In the genomic region with DNA sequence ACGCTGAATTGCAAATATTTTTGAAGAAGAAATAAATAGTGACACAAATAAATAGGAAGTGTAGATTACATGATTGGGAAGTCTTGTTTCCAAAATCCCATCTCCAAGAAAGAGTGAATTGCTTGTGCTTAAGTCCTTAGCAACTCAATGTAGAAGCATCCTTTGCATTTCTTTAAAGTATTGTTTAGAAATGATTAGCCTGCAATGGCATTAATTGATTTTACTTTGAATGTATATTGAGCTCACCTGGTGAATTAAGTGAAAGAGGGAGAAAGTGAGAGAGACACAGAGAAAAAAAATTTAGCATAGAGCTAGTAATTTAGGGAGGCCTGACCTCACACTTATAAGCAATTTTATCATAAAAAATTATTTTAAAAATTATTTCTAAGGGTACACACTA, we compare ENCODE assay signal across 32 cellular contexts. TPM values are rescaled to one million over a fixed set of nuclear protein-coding genes. Genes with fewer than 3 reads are reported as not detected.
"Had no signal": no experiment of that assay in that cellular context is flagged by ENCODE, and none has a peak within 500 bp of the region (broad histone marks: within the 10 kb centered on the region; RNA-seq: fewer than 3 reads in every experiment).

No MANE protein-coding gene starts in this region.

- H3K27ac Mint-ChIP-seq: activated CD4-positive, alpha-beta T cell treated with anti-CD3 and anti-CD28 coated beads, Interleukin-2, amount 10 ng/mL, durations not matched to agents 24 days and 14 days; activated CD8-positive, alpha-beta T cell treated with anti-CD3 and anti-CD28 coated beads for 36 hours; activated naive CD8-positive, alpha-beta T cell treated with anti-CD3 and anti-CD28 coated beads for 36 hours; activated T-cell treated with anti-CD3 and anti-CD28 coated beads, Interleukin-2, amount 50 U/mL, for 72 hours; activated T-helper 17 cell treated with anti-CD3 and anti-CD28 coated beads, Interleukin-2, amount 50 U/mL, for 72 hours had no signal

- H3K27me3 ChIP-seq: brain microvascular endothelial cell, Peyer's patch had no signal

- H3K4me1 Mint-ChIP-seq: activated CD4-positive, alpha-beta T cell treated with anti-CD3 and anti-CD28 coated beads, Interleukin-2, amount 10 ng/mL, durations not matched to agents 24 days and 14 days; activated naive CD8-positive, alpha-beta T cell treated with anti-CD3 and anti-CD28 coated beads for 36 hours; activated T-helper 17 cell treated with anti-CD3 and anti-CD28 coated beads, Interleukin-2, amount 50 U/mL, for 72 hours had no signal

- H3K27me3 Mint-ChIP-seq: activated CD4-positive, alpha-beta T cell treated with anti-CD3 and anti-CD28 coated beads, Interleukin-2, amount 10 ng/mL, durations not matched to agents 24 days and 14 days; activated CD8-positive, alpha-beta T cell treated with anti-CD3 and anti-CD28 coated beads for 36 hours; activated naive CD8-positive, alpha-beta T cell treated with anti-CD3 and anti-CD28 coated beads for 36 hours; activated T-helper 17 cell treated with anti-CD3 and anti-CD28 coated beads, Interleukin-2, amount 50 U/mL, for 72 hours had no signal

- DNase-seq: activated CD4-positive, alpha-beta T cell treated with anti-CD3 and anti-CD28 coated beads, Interleukin-2, amount 10 ng/mL, durations not matched to agents 24 days and 14 days; activated CD4-positive, alpha-beta T cell treated with anti-CD3 and anti-CD28 coated beads, Interleukin-2, amount 50 U/mL, for 4 hours; activated CD8-positive, alpha-beta T cell treated with anti-CD3 and anti-CD28 coated beads for 36 hours; activated effector memory CD4-positive, alpha-beta T cell treated with anti-CD3 and anti-CD28 coated beads, Interleukin-2, amount 50 U/mL, for 16 hours; activated naive CD4-positive, alpha-beta T cell; activated naive CD4-positive, alpha-beta T cell treated with anti-CD3 and anti-CD28 coated beads, Interleukin-2, amount 50 U/mL, for 16 hours; activated naive CD8-positive, alpha-beta T cell treated with anti-CD3 and anti-CD28 coated beads for 36 hours; activated T-cell treated with anti-CD3 and anti-CD28 coated beads, Interleukin-2, amount 50 U/mL, for 1 hour; activated T-cell treated with anti-CD3 and anti-CD28 coated beads, Interleukin-2, amount 50 U/mL, for 72 hours; amniotic stem cell; aorta; brain microvascular endothelial cell; central memory CD4-positive, alpha-beta T cell; NCI-H1092 treated with DMSO at 0.1 percent for 48 hours; NCI-H1417; NCI-H187 treated with DMSO at 0.1 percent for 48 hours; NCI-H2081 treated with DMSO at 0.1 percent for 48 hours; NCI-H226; NCI-H446 treated with DMSO at 0.1 percent for 48 hours; NCI-H524 treated with DMSO at 0.1 percent for 48 hours; PC-3; Peyer's patch; SIG-M5; SW 1271; T-helper 1 cell; T1000; WERI-Rb-1 had no signal

- ATAC-seq: activated CD8-positive, alpha-beta T cell treated with anti-CD3 and anti-CD28 coated beads for 36 hours; activated T-cell treated with anti-CD3 and anti-CD28 coated beads, Interleukin-2, amount 50 U/mL, for 72 hours; activated T-helper 17 cell treated with anti-CD3 and anti-CD28 coated beads, Interleukin-2, amount 50 U/mL, for 72 hours; PC-3; Right ventricle myocardium inferior had no signal

- H3K4me3 ChIP-seq: Peyer's patch had no signal

- H3K36me3 Mint-ChIP-seq: activated naive CD8-positive, alpha-beta T cell treated with anti-CD3 and anti-CD28 coated beads for 36 hours had no signal

- H3K9me3 ChIP-seq: Peyer's patch had no signal

- H3K36me3 ChIP-seq: brain microvascular endothelial cell, Peyer's patch, WERI-Rb-1 had no signal

- H3K27ac ChIP-seq: brain microvascular endothelial cell, Peyer's patch, RWPE1, WERI-Rb-1 had no signal

- H3K4me3 Mint-ChIP-seq: activated CD4-positive, alpha-beta T cell treated with anti-CD3 and anti-CD28 coated beads, Interleukin-2, amount 10 ng/mL, durations not matched to agents 24 days and 14 days; activated CD8-positive, alpha-beta T cell treated with anti-CD3 and anti-CD28 coated beads for 36 hours; activated naive CD8-positive, alpha-beta T cell treated with anti-CD3 and anti-CD28 coated beads for 36 hours; activated T-cell treated with anti-CD3 and anti-CD28 coated beads, Interleukin-2, amount 50 U/mL, for 72 hours; activated T-helper 17 cell treated with anti-CD3 and anti-CD28 coated beads, Interleukin-2, amount 50 U/mL, for 72 hours had no signal

- H3K4me1 ChIP-seq: Peyer's patch had no signal

RNA-seq across cellular contexts. Expression of a gene that starts 49.0 kb away (rescaled TPM):
- total RNA-seq: activated CD4-positive, alpha-beta T cell treated with anti-CD3 and anti-CD28 coated beads, Interleukin-2, amount 10 ng/mL, durations not matched to agents 24 days and 14 days; activated CD8-positive, alpha-beta memory T cell treated with anti-CD3 and anti-CD28 coated beads for 36 hours; activated CD8-positive, alpha-beta T cell treated with anti-CD3 and anti-CD28 coated beads for 36 hours; activated naive CD8-positive, alpha-beta T cell treated with anti-CD3 and anti-CD28 coated beads for 36 hours; T-helper 2 cell treated with Interferon-gamma antibody and Interleukin-4, amounts not matched to agents 100 ng/mL and 5 ng/mL, for 36 hours had no signal
